In genomic region chr3:73037369-73037699, GRCh38 we compare ENCODE assay signal across 1 cellular context.
TF ChIP-seq lines count a peak whose summit lies in the region.

No MANE protein-coding gene starts in this region.

TF ChIP-seq in SK-N-SH treated with all-trans-retinoic acid at 6 μM for 48 hours, 23 proteins besides CTCF, POLR2A, EP300 and RAD21 (continued from another document):
- TF ChIP-seq, protein P1, sequence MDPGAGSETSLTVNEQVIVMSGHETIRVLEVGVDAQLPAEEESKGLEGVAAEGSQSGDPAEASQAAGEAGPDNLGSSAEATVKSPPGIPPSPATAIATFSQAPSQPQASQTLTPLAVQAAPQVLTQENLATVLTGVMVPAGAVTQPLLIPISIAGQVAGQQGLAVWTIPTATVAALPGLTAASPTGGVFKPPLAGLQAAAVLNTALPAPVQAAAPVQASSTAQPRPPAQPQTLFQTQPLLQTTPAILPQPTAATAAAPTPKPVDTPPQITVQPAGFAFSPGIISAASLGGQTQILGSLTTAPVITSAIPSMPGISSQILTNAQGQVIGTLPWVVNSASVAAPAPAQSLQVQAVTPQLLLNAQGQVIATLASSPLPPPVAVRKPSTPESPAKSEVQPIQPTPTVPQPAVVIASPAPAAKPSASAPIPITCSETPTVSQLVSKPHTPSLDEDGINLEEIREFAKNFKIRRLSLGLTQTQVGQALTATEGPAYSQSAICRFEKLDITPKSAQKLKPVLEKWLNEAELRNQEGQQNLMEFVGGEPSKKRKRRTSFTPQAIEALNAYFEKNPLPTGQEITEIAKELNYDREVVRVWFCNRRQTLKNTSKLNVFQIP (CRISPR knock-in tag; IDR thresholded peaks at IDR 0.05; ENCODE audit: borderline replicate concordance, low read depth): no peak
- no peak for TF ChIP-seq ZNF565 (CRISPR knock-in tag; conservative IDR thresholded peaks at IDR 0.05; ENCODE audit: low read depth)
- TF ChIP-seq ZFP30 (CRISPR knock-in tag; IDR thresholded peaks at IDR 0.05): no peak
- TF ChIP-seq ZNF70 (CRISPR knock-in tag; IDR thresholded peaks at IDR 0.05): no peak
- TF ChIP-seq PPARA (CRISPR knock-in tag; IDR thresholded peaks at IDR 0.05; ENCODE audit: borderline replicate concordance): no peak
- no peak for TF ChIP-seq GLIS3 (CRISPR knock-in tag; IDR thresholded peaks at IDR 0.05)
- TF ChIP-seq ZNF8 (CRISPR knock-in tag; IDR thresholded peaks at IDR 0.05): no peak
- TF ChIP-seq PATZ1 (CRISPR knock-in tag; IDR thresholded peaks at IDR 0.05; ENCODE audit: borderline replicate concordance): no peak
- TF ChIP-seq CSDC2 (CRISPR knock-in tag; IDR thresholded peaks at IDR 0.05): no peak
TF ChIP-seq in SK-N-SH treated with all-trans-retinoic acid at 6 μM for 48 hours: peak in this region for 0.
